In genomic region chr1:36372617-36373016, GRCh38 we compare ENCODE assay signal across 9 cellular contexts. TPM values are rescaled to one million over a fixed set of nuclear protein-coding genes. Genes with fewer than 3 reads are reported as not detected.
DNase-seq lines count a peak whose midpoint lies in the region; ATAC-seq and TF ChIP-seq lines count a peak whose summit lies in the region.
"Had no signal": no experiment of that assay in that cellular context is flagged by ENCODE, and none has a peak within 500 bp of the region (broad histone marks: within the 10 kb centered on the region; RNA-seq: fewer than 3 reads in every experiment).

No MANE protein-coding gene starts in this region.

- H3K27me3 Mint-ChIP-seq in CD4-positive, alpha-beta T cell, result no peaks in the 10 kb centered on the region
- no peaks in the 10 kb centered on the region for H3K27me3 Mint-ChIP-seq in nephron (ENCODE audit: low read depth)

- H3K4me2 ChIP-seq in OCI-LY1 (ENCODE audit: low read length), result peak overlapping the region; percentile 30; the same call in 1 of the 2 replicates

- peak overlapping the region; percentile 30 for H3K4me3 Mint-ChIP-seq in CD4-positive, alpha-beta T cell
- H3K4me3 Mint-ChIP-seq in nephron, result no peak overlapping the region

- H3F3A ChIP-seq in OCI-LY1 (ENCODE audit: insufficient read depth, low read length), result 0 out of 2 replicates have a peak, but pooled peaks cover 7% of the 10 kb centered on the region

- H3K4me3 ChIP-seq in OCI-LY1 (ENCODE audit: low read depth, low read length, poor library complexity, severe bottlenecking) (no peak overlapping the region), colonic mucosa (no peak overlapping the region)

- no peak for DNase-seq in CD4-positive, alpha-beta T cell
- DNase-seq in colonic mucosa, result no peak
- no peak for DNase-seq in inferior parietal cortex (ENCODE audit: extremely low spot score)
- no peak for DNase-seq in HCEC 1CT
- no peak for DNase-seq in activated CD4-positive, alpha-beta T cell treated with anti-CD3 and anti-CD28 coated beads for 4 hours
- DNase-seq: activated gamma-delta T cell treated with Interleukin-2 at 50 U/mL for 16 hours had no signal

- peaks cover 73% of the 10 kb centered on the region for H3K4me1 Mint-ChIP-seq in CD4-positive, alpha-beta T cell (ENCODE audit: low read depth)
- peaks cover 58% of the 10 kb centered on the region for H3K4me1 Mint-ChIP-seq in nephron

- H3K9ac ChIP-seq in OCI-LY1 (ENCODE audit: low read length) (peak overlapping the region; percentile 19; the same call in 1 of the 2 replicates), colonic mucosa (ENCODE audit: low read depth in 2 of 2, low read length in 2 of 2) (no peak overlapping the region)

- H3K4me1 ChIP-seq in OCI-LY1 (ENCODE audit: insufficient read depth, low read length, severe bottlenecking) (peaks cover 82% of the 10 kb centered on the region), colonic mucosa (peaks cover 39% of the 10 kb centered on the region)

- H3K9me3 Mint-ChIP-seq in CD4-positive, alpha-beta T cell, result no peaks in the 10 kb centered on the region
- no peaks in the 10 kb centered on the region for H3K9me3 Mint-ChIP-seq in nephron

- CTCF ChIA-PET in CD4-positive, alpha-beta T cell (lab: Charles Lee), result no interaction called here

- H3K27ac Mint-ChIP-seq in CD4-positive, alpha-beta T cell, result peak overlapping the region; percentile 27
- H3K27ac Mint-ChIP-seq in nephron, result peak overlapping the region; percentile 98 to 99 (median 99)

- TF ChIP-seq CTCF in CD4-positive, alpha-beta T cell (IDR thresholded peaks at IDR 0.05), result no peak
- TF ChIP-seq CTCF in OCI-LY1 (IDR thresholded peaks at IDR 0.05; ENCODE audit: low read length) (no peak), colonic mucosa (IDR thresholded peaks at IDR 0.05) (no peak), nephron (IDR thresholded peaks at IDR 0.05; ENCODE audit: unreplicated experiment in 3 of 3) (no peak)

- H2AFZ ChIP-seq in OCI-LY1 (ENCODE audit: low read length), result no peak overlapping the region

- no peaks in the 10 kb centered on the region for H3K27me3 ChIP-seq in CD4-positive, alpha-beta T cell (ENCODE audit: control insufficient read depth, insufficient read depth, low read length)
- H3K27me3 ChIP-seq in OCI-LY1 (ENCODE audit: insufficient read depth, low read length), result no peaks in the 10 kb centered on the region
- H3K27me3 ChIP-seq in colonic mucosa, result no peaks in the 10 kb centered on the region

- H3K79me2 ChIP-seq in OCI-LY1 (ENCODE audit: insufficient read depth, low read length), result peaks cover 12% of the 10 kb centered on the region

- H3K36me3 Mint-ChIP-seq in CD4-positive, alpha-beta T cell (ENCODE audit: low read depth), result peaks cover 16% of the 10 kb centered on the region
- H3K36me3 Mint-ChIP-seq in nephron (ENCODE audit: low read depth), result peaks cover 1% of the 10 kb centered on the region

- no peaks in the 10 kb centered on the region for H4K20me1 ChIP-seq in OCI-LY1 (ENCODE audit: insufficient read depth, low read length)

- POLR2A ChIA-PET in CD4-positive, alpha-beta T cell (lab: Charles Lee), result no interaction called here

- intact Hi-C loops in CD4-positive, alpha-beta T cell (cut with DNase I, micrococcal nuclease), result no loop called here
- intact Hi-C loops in colonic mucosa (cut with DNase I), result no loop called here

- H3K36me3 ChIP-seq in OCI-LY1 (ENCODE audit: insufficient read depth, low read length) (peaks cover 15% of the 10 kb centered on the region; the same call in 1 of the 2 replicates), colonic mucosa (no peaks in the 10 kb centered on the region)

- no peaks in the 10 kb centered on the region for H3K9me2 ChIP-seq in OCI-LY1 (ENCODE audit: low read depth, low read length)

- ATAC-seq in CD4-positive, alpha-beta T cell (ENCODE audit: poor library complexity), result no peak
- no peak for ATAC-seq in HG03097 (IDR thresholded peaks at IDR 0.05; ENCODE audit: low FRiP score, unreplicated experiment)

- no peak overlapping the region for H3K27ac ChIP-seq in CD4-positive, alpha-beta T cell (ENCODE audit: low read depth, low read length)
- H3K27ac ChIP-seq in OCI-LY1 (ENCODE audit: low read depth, low read length, poor library complexity, severe bottlenecking) (peak overlapping the region; percentile 87), colonic mucosa (peak overlapping the region; percentile 95)

- H3K9me3 ChIP-seq in CD4-positive, alpha-beta T cell (ENCODE audit: control insufficient read depth, low read length), result no peaks in the 10 kb centered on the region
- H3K9me3 ChIP-seq in OCI-LY1 (ENCODE audit: low read length) (no peaks in the 10 kb centered on the region), colonic mucosa (no peaks in the 10 kb centered on the region)

RNA-seq across cellular contexts. Expression of gene STK40, which starts 13.1 kb away (rescaled TPM):
- 10 to 100 TPM; 17.8 to 20.7 TPM for total RNA-seq in CD4-positive, alpha-beta T cell
- 10 to 100 TPM; 56.6 to 69.7 TPM for total RNA-seq in colonic mucosa

RNA-seq across cellular contexts. Expression of gene LSM10, which starts 25.1 kb away (rescaled TPM):
- total RNA-seq in CD4-positive, alpha-beta T cell, result 10 to 100 TPM; 25.6 to 26.0 TPM
- 10 to 100 TPM; 22.4 to 30.3 TPM for total RNA-seq in colonic mucosa

RNA-seq across cellular contexts. Expression of gene EVA1B, which starts 49.2 kb away (rescaled TPM):
- total RNA-seq in CD4-positive, alpha-beta T cell, result 1 to 10 TPM; 1.5 to 1.8 TPM
- total RNA-seq in colonic mucosa, result 1 to 10 TPM; 5.3 to 8.7 TPM
